Comparison of ENCODE assay signal across 16 cellular contexts in the genomic region with DNA sequence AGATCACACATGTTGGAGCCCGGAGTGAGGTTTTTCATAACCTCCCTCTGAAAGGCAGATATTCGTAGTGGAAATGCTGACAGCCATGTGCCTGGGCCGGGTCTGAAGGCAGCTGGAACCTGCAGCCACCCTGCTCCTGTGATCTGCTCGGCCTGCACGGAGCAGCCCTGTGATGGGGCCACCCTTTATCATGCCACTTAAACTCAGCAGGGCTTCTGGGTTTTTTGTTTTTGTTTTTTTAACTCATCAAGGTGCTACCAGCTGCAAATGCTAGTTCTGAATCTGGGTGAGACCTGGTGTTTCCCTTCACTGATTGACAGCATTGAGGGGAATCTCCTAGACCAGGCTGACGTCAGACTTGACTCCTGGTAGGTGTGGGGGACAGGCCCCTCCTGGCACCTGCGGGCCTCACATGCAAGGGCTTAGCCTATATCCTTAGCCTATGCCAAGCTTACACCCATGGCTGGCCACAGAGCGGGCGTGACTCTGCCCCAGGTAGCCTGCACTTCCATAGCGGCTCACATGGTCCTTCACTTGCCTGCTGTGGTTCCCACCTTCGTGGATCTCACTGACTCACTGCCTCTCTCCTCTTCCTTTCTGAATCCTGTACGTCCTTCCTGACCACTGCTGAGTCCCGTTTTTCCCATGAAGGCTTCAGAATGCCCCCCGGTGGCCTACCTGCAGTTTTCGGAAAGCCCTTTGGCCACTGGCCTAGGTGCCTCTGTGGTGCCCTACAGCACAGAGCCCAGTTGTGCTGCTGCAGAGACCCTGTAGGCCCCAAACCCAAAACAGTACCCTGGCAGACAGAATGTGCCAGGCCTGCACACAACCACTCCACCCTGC.
A peak's percentile ranks its signal among the peaks of the same experiment; 100 is the strongest.
DNase-seq lines count a peak whose midpoint lies in the region; ATAC-seq and TF ChIP-seq lines count a peak whose summit lies in the region.
"Had no signal": no experiment of that assay in that cellular context is flagged by ENCODE, and none has a peak within 500 bp of the region (broad histone marks: within the 10 kb centered on the region; RNA-seq: fewer than 3 reads in every experiment).

No MANE protein-coding gene starts in this region.

- DNase-seq in NCI-H2196 (lab: John Stamatoyannopoulos, UW; ENCODE audit: unreplicated experiment), result peak; percentile 4
- no peak for DNase-seq in NCI-H2196 treated with DMSO at 0.1 percent for 48 hours (lab: John Stamatoyannopoulos, UW; ENCODE audit: unreplicated experiment)
- peak; percentile 46 for DNase-seq in H9
- peak; percentile 68 for DNase-seq in SW480 (ENCODE audit: low spot score)
- DNase-seq in naive thymus-derived CD4-positive, alpha-beta T cell, result peak in 3 of 9 donors; percentile 8 to 13 (median 9)
- DNase-seq in AG20443 (ENCODE audit: low spot score), result no peak
- DNase-seq in kidney glomerular epithelial cell (lab: John Stamatoyannopoulos, UW), result no peak
- DNase-seq: immature natural killer cell; NCI-H2107; stimulated activated CD4-positive, alpha-beta T cell treated with anti-CD3 and anti-CD28 coated beads, Interleukin-12 subunit alpha, Interleukin-12 subunit beta, amount 100 ng/mL, for 4 hours; stomach had no signal

- H3K23ac ChIP-seq in H9 (ENCODE audit: insufficient read length, low read depth, low read length), result no peak overlapping the region

- H4K20me1 ChIP-seq in H9 (ENCODE audit: control insufficient read depth, insufficient read depth, insufficient read length), result no peaks in the 10 kb centered on the region

- no peak overlapping the region for H4K91ac ChIP-seq in H9 (ENCODE audit: insufficient read length, low read depth, low read length)

- H3K4me3 ChIP-seq in naive thymus-derived CD4-positive, alpha-beta T cell (ENCODE audit: low read length), result no peak overlapping the region
- H3K4me3 ChIP-seq: A549, SJSA1, stomach had no signal

- no peaks in the 10 kb centered on the region for H3K23me2 ChIP-seq in H9 (ENCODE audit: insufficient read length, low read depth, low read length, poor library complexity, severe bottlenecking)

- no peaks in the 10 kb centered on the region for H3K9me3 Mint-ChIP-seq in H9
- H3K9me3 Mint-ChIP-seq in naive thymus-derived CD4-positive, alpha-beta T cell, result no peaks in the 10 kb centered on the region
- H3K9me3 Mint-ChIP-seq: immature natural killer cell; naive thymus-derived CD8-positive, alpha-beta T cell had no signal

- no peaks in the 10 kb centered on the region for H3K9me3 ChIP-seq in H9 (ENCODE audit: control insufficient read depth, low read depth, low read length)
- H3K9me3 ChIP-seq in naive thymus-derived CD4-positive, alpha-beta T cell (ENCODE audit: control insufficient read depth in 2 of 3, low read length in 3 of 3), result no peaks in the 10 kb centered on the region
- H3K9me3 ChIP-seq: A549, SJSA1, stomach had no signal

- H2AK5ac ChIP-seq in H9 (ENCODE audit: insufficient read length, low read length), result no peak overlapping the region

- H3K27me3 ChIP-seq in H9 (ENCODE audit: insufficient read depth, low read length), result no peaks in the 10 kb centered on the region
- H3K27me3 ChIP-seq in naive thymus-derived CD4-positive, alpha-beta T cell (ENCODE audit: control insufficient read depth in 2 of 2, insufficient read depth in 2 of 2, low read length in 2 of 2), result no peaks in the 10 kb centered on the region
- H3K27me3 ChIP-seq: SJSA1, stomach had no signal

- H3K18ac ChIP-seq in H9 (ENCODE audit: insufficient read length, low read depth, low read length), result no peak overlapping the region

- H3K79me2 ChIP-seq in H9 (ENCODE audit: insufficient read depth, low read length), result no peaks in the 10 kb centered on the region

- peaks cover 0 to 15% of the 10 kb centered on the region in 2 experiments for H3K4me1 Mint-ChIP-seq in H9
- H3K4me1 Mint-ChIP-seq in naive thymus-derived CD4-positive, alpha-beta T cell, result peaks cover 3 to 28% (median 24%) of the 10 kb centered on the region in 7 donors

- no peak overlapping the region for H3K56ac ChIP-seq in H9 (ENCODE audit: insufficient read length, low read depth, low read length)

- intact Hi-C loops in naive thymus-derived CD4-positive, alpha-beta T cell (cut with micrococcal nuclease), result no loop called here

- H4K5ac ChIP-seq in H9 (ENCODE audit: insufficient read length, low read depth, low read length), result no peak overlapping the region

- no peak overlapping the region for H3K4ac ChIP-seq in H9 (ENCODE audit: low read depth, low read length)

- H3K79me1 ChIP-seq in H9 (ENCODE audit: insufficient read depth, low read depth, low read length, poor library complexity, severe bottlenecking), result no peaks in the 10 kb centered on the region

- H2BK20ac ChIP-seq in H9 (ENCODE audit: low read depth, low read length, poor library complexity, severe bottlenecking), result no peak overlapping the region

- no peaks in the 10 kb centered on the region for H3K36me3 Mint-ChIP-seq in H9 (ENCODE audit: insufficient read depth in 1 of 3, low read depth in 3 of 3)
- H3K36me3 Mint-ChIP-seq in naive thymus-derived CD4-positive, alpha-beta T cell, result peaks cover 0 to 19% (median 5%) of the 10 kb centered on the region in 5 donors
- H3K36me3 Mint-ChIP-seq: immature natural killer cell had no signal

- peaks cover 7% of the 10 kb centered on the region for H3K27me3 Mint-ChIP-seq in H9 (ENCODE audit: low read depth)
- peaks cover 0 to 3% (median 0%) of the 10 kb centered on the region in 5 donors for H3K27me3 Mint-ChIP-seq in naive thymus-derived CD4-positive, alpha-beta T cell
- H3K27me3 Mint-ChIP-seq: naive thymus-derived CD8-positive, alpha-beta T cell had no signal

- H3T11ph ChIP-seq in H9 (ENCODE audit: low read length), result no peak overlapping the region

- H2BK5ac ChIP-seq in H9 (ENCODE audit: insufficient read length, low read length), result no peak overlapping the region

- no peak overlapping the region for H4K8ac ChIP-seq in H9 (replicated peaks; ENCODE audit: insufficient read length, low read depth, low read length)

- peak; percentile 37; the same call in 2 of the 3 replicates for TF ChIP-seq CTCF in H9 (conservative IDR thresholded peaks at IDR 0.05)

- no peak overlapping the region for H2BK15ac ChIP-seq in H9 (ENCODE audit: low read depth, low read length)

- no CpG with 5 or more reads among the region's 15 CpGs for WGBS in H9 (ENCODE audit: extremely low coverage, insufficient read length, low lambda C conversion rate)

- no peak overlapping the region for H3K27ac Mint-ChIP-seq in H9
- peak overlapping the region in 6 of 9 donors; percentile 14 to 78 (median 52) for H3K27ac Mint-ChIP-seq in naive thymus-derived CD4-positive, alpha-beta T cell
- H3K27ac Mint-ChIP-seq: immature natural killer cell had no signal

- H3K14ac ChIP-seq in H9 (ENCODE audit: insufficient read depth, low read length), result no peak overlapping the region; the same call in 1 of the 2 replicates

- H2BK120ac ChIP-seq in H9 (ENCODE audit: low read depth, low read length, poor library complexity, severe bottlenecking), result no peak overlapping the region

- H3K4me2 ChIP-seq in H9 (ENCODE audit: insufficient read depth, insufficient read length, low read length), result no peak overlapping the region
- H3K4me2 ChIP-seq: A549 had no signal

- no peak overlapping the region for H2BK12ac ChIP-seq in H9 (ENCODE audit: insufficient read length, low read depth, low read length)

- H2AFZ ChIP-seq in H9 (ENCODE audit: low read length), result no peak overlapping the region

- CTCF ChIA-PET in naive thymus-derived CD4-positive, alpha-beta T cell (lab: Charles Lee), result no interaction called here

- no peaks in the 10 kb centered on the region for H3K4me1 ChIP-seq in H9 (ENCODE audit: insufficient read depth, low read length)
- H3K4me1 ChIP-seq in naive thymus-derived CD4-positive, alpha-beta T cell (ENCODE audit: control insufficient read depth in 2 of 2, insufficient read depth in 2 of 2, low read length in 2 of 2), result peaks cover 0 to 7% of the 10 kb centered on the region in 2 donors
- H3K4me1 ChIP-seq: A549, SJSA1, stomach had no signal

- H3K36me3 ChIP-seq in naive thymus-derived CD4-positive, alpha-beta T cell (ENCODE audit: control insufficient read depth in 2 of 3, insufficient read depth in 3 of 3, low read length in 3 of 3), result peaks cover 0 to 7% (median 0%) of the 10 kb centered on the region in 3 experiments

- no peak overlapping the region for H3K9ac ChIP-seq in H9 (ENCODE audit: extremely low read depth, insufficient read length, low read length)

- POLR2A ChIA-PET in naive thymus-derived CD4-positive, alpha-beta T cell (lab: Charles Lee), result no interaction called here

- no peak overlapping the region for H3K27ac ChIP-seq in H9 (ENCODE audit: insufficient read length, low read depth, low read length)
- no peak overlapping the region for H3K27ac ChIP-seq in naive thymus-derived CD4-positive, alpha-beta T cell (ENCODE audit: low read depth, low read length)
- H3K27ac ChIP-seq: A549, SJSA1, stomach had no signal

- peak; percentile 20 for ATAC-seq in naive thymus-derived CD4-positive, alpha-beta T cell
- no peak for ATAC-seq in HG02885 (IDR thresholded peaks at IDR 0.05; ENCODE audit: poor library complexity, unreplicated experiment)
- ATAC-seq: A549, esophagus mucosa had no signal

- no peak overlapping the region for H3K4me3 Mint-ChIP-seq in H9
- H3K4me3 Mint-ChIP-seq in naive thymus-derived CD4-positive, alpha-beta T cell, result peak overlapping the region in 2 of 10 donors; percentile 30 to 60

Comparison
In these comparisons a context has a peak if more than half of its experiments do, and no peak if none do; other contexts are left out.
1. DNase-seq: peak in NCI-H2196 (single experiment), H9 (single experiment) and SW480 (single experiment); none in NCI-H2196 treated with DMSO at 0.1 percent for 48 hours (single experiment), AG20443 (single experiment) and kidney glomerular epithelial cell (single experiment).
2. H3K27ac Mint-ChIP-seq: peak in naive thymus-derived CD4-positive, alpha-beta T cell (6 of 9); none in H9 (0 of 3).